22 cellular contexts compared by ENCODE assay signal in the genomic region with DNA sequence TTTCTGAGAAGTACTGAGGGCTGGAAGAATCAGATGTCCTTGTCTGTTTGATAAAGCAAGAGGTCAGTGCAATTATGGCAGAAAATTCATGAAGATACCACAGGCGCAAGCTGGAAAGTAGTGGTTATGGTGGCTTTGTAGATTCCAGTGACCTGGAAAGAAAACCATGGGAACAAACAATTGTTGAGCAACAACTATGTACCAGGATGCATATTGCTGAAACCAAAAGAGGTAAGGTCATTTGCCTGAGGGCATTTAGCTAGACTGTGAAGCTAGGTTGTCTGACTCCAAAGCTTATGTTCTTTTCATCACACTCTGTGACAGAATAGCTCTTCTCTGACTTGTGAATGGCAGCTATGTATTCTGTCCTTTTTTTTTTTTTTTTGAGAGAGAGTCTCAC.
"Had no signal": no experiment of that assay in that cellular context is flagged by ENCODE, and none has a peak within 500 bp of the region (broad histone marks: within the 10 kb centered on the region; RNA-seq: fewer than 3 reads in every experiment).

No MANE protein-coding gene starts in this region.

- H3K4me1 ChIP-seq: ascending aorta, sigmoid colon, testis, upper lobe of right lung had no signal

- H3K4me3 Mint-ChIP-seq: activated CD4-positive, alpha-beta memory T cell treated with anti-CD3 and anti-CD28 coated beads, Interleukin-2, amount 10 ng/mL, durations not matched to agents 7 days and 5 days; activated naive CD4-positive, alpha-beta T cell treated with anti-CD3 and anti-CD28 coated beads for 36 hours; nephron; stimulated activated memory B cell treated with anti-CD40 and anti-IgM and Interleukin-4, amounts not matched to agents 10 μg/mL and 1 μg/mL and 100 μg/mL, for 72 hours; T-helper 2 cell treated with Interferon-gamma antibody and Interleukin-4, amounts not matched to agents 5 μg/mL and 100 μg/mL, for 36 hours had no signal

- H3K27ac ChIP-seq: ascending aorta, esophagus squamous epithelium, parathyroid adenoma, sigmoid colon, spleen, testis, upper lobe of right lung had no signal

- H3K27me3 ChIP-seq: ascending aorta, esophagus squamous epithelium, sigmoid colon, spleen, testis, upper lobe of right lung had no signal

- ATAC-seq: left cardiac atrium; stimulated activated memory B cell treated with anti-CD40 and anti-IgM and Interleukin-4, amounts not matched to agents 10 μg/mL and 1 μg/mL and 100 μg/mL, for 72 hours; upper lobe of right lung had no signal

- H3K4me3 ChIP-seq: ascending aorta, esophagus squamous epithelium, lung, sigmoid colon, spleen, testis, upper lobe of right lung had no signal

- H3K27ac Mint-ChIP-seq: activated CD4-positive, alpha-beta memory T cell treated with anti-CD3 and anti-CD28 coated beads, Interleukin-2, amount 10 ng/mL, durations not matched to agents 7 days and 5 days; activated naive CD4-positive, alpha-beta T cell treated with anti-CD3 and anti-CD28 coated beads for 36 hours; nephron; stimulated activated memory B cell treated with anti-CD40 and anti-IgM and Interleukin-4, amounts not matched to agents 10 μg/mL and 1 μg/mL and 100 μg/mL, for 72 hours; T-helper 2 cell treated with Interferon-gamma antibody and Interleukin-4, amounts not matched to agents 5 μg/mL and 100 μg/mL, for 36 hours had no signal

- H3K36me3 ChIP-seq: ascending aorta, esophagus squamous epithelium, sigmoid colon, spleen, upper lobe of right lung had no signal

- DNase-seq: activated CD4-positive, alpha-beta memory T cell treated with anti-CD3 and anti-CD28 coated beads, Interleukin-2, amount 10 ng/mL, durations not matched to agents 7 days and 5 days; activated CD4-positive, alpha-beta T cell treated with anti-CD3 and anti-CD28 coated beads for 48 hours; activated CD4-positive, CD25-positive, alpha-beta regulatory T cell; activated naive CD4-positive, alpha-beta T cell treated with anti-CD3 and anti-CD28 coated beads for 36 hours; activated T-cell treated with anti-CD3 and anti-CD28 coated beads, Interleukin-2, amount 50 U/mL, for 1 hour; cerebellar nuclear complex; cortex of kidney; effector CD4-positive, alpha-beta T cell; esophagus squamous epithelium; left cardiac atrium; midbrain; sigmoid colon; spleen; stimulated activated CD4-positive, alpha-beta T cell treated with anti-CD3 and anti-CD28 coated beads, Interleukin-4, amount 100 ng/mL, for 4 hours; testis; upper lobe of right lung had no signal

- H3K27me3 Mint-ChIP-seq: activated CD4-positive, alpha-beta memory T cell treated with anti-CD3 and anti-CD28 coated beads, Interleukin-2, amount 10 ng/mL, durations not matched to agents 7 days and 5 days; stimulated activated memory B cell treated with anti-CD40 and anti-IgM and Interleukin-4, amounts not matched to agents 10 μg/mL and 1 μg/mL and 100 μg/mL, for 72 hours had no signal

- H3K9me3 ChIP-seq: esophagus squamous epithelium, testis, upper lobe of right lung had no signal
